In genomic region chr16:70577256-70577698, GRCh38 we compare ENCODE assay signal across 10 cellular contexts. TPM values are rescaled to one million over a fixed set of nuclear protein-coding genes. Genes with fewer than 3 reads are reported as not detected.
DNase-seq lines count a peak whose midpoint lies in the region; ATAC-seq and TF ChIP-seq lines count a peak whose summit lies in the region.
"Had no signal": no experiment of that assay in that cellular context is flagged by ENCODE, and none has a peak within 500 bp of the region (broad histone marks: within the 10 kb centered on the region; RNA-seq: fewer than 3 reads in every experiment).

No MANE protein-coding gene starts in this region.

- no peak overlapping the region for H3K4me3 ChIP-seq in AG09309 (ENCODE audit: control insufficient read depth, low read depth, low read length)

- no peaks in the 10 kb centered on the region for H3K9me3 Mint-ChIP-seq in brain

- no peak for TF ChIP-seq CTCF in AG09309 (IDR thresholded peaks at IDR 0.05; ENCODE audit: control insufficient read depth, insufficient read depth, low read depth, low read length, missing control alignments)
- no peak for TF ChIP-seq CTCF in brain (conservative IDR thresholded peaks at IDR 0.05)

- H3K27ac Mint-ChIP-seq in brain = peak overlapping the region in 3 of 5 experiments; percentile 62 to 95 (median 82)

- no peak overlapping the region for H3K4me3 Mint-ChIP-seq in brain

- peaks cover 14% of the 10 kb centered on the region for H3K36me3 Mint-ChIP-seq in brain

- DNase-seq in AG09309 (ENCODE audit: low read depth) = peak; percentile 37
- DNase-seq in HS-27A (ENCODE audit: low read depth) = peak; percentile 93
- peak; percentile 79 for DNase-seq in mesenteric fat pad (ENCODE audit: low spot score)
- DNase-seq in AML-193 (lab: John Stamatoyannopoulos, UW) = no peak
- DNase-seq in medulla oblongata (ENCODE audit: extremely low spot score) = no peak
- DNase-seq: activated CD4-positive, CD25-positive, alpha-beta regulatory T cell; NCI-H1436 treated with DMSO at 0.1 percent for 48 hours had no signal

- no peaks in the 10 kb centered on the region for H3K27me3 Mint-ChIP-seq in brain

- ATAC-seq in GM21737 (IDR thresholded peaks at IDR 0.05; ENCODE audit: unreplicated experiment) = no peak
- no peak for ATAC-seq in HG02981 (IDR thresholded peaks at IDR 0.05; ENCODE audit: unreplicated experiment)

- peaks cover 22% of the 10 kb centered on the region for H3K4me1 Mint-ChIP-seq in brain

RNA-seq across cellular contexts. Expression of gene SF3B3, which starts 53.7 kb away (rescaled TPM):
- 328 TPM for polyA plus RNA-seq in brain (ENCODE audit: insufficient read depth, low read depth, low replicate concordance)
- 205 TPM for total RNA-seq in mesenteric fat pad

RNA-seq across cellular contexts. Expression of gene COG4, which starts 53.9 kb away (rescaled TPM):
- polyA plus RNA-seq in brain (ENCODE audit: insufficient read depth, low read depth, low replicate concordance) = 77.8 TPM
- 36.9 TPM for total RNA-seq in mesenteric fat pad

Comparison
In these comparisons a context has a peak if more than half of its experiments do, and no peak if none do; other contexts are left out.
1. DNase-seq: peak in AG09309 (single experiment), HS-27A (single experiment) and mesenteric fat pad (single experiment); none in AML-193 (0 of 2) and medulla oblongata (single experiment).